4 cellular contexts compared by ENCODE assay signal in the genomic region with DNA sequence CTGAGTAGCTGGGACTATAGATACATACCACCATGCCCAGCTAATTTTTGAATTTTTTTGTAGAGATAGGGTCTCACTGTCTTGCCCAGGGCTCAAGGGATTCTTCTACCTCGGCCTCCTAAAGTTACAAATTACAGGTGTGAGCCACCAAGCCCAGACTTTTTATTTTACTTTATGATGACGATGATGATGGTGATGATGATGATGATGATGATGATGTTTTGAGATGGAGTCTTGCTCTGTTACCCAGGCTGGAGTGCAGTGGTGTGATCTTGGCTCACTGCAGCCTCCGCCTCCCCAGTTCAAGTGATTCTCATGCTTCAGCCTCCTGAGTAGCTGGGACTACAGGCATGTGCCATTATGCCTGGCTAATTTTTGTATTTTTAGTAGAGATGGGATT. TPM values are rescaled to one million over a fixed set of nuclear protein-coding genes. Genes with fewer than 3 reads are reported as not detected.
"Had no signal": no experiment of that assay in that cellular context is flagged by ENCODE, and none has a peak within 500 bp of the region (broad histone marks: within the 10 kb centered on the region; RNA-seq: fewer than 3 reads in every experiment).

No MANE protein-coding gene starts in this region.

RNA-seq across cellular contexts. Expression of a gene that starts 27.5 kb away (rescaled TPM):
- total RNA-seq: M059J, MCF 10A, NCI-H460 had no signal

RNA-seq across cellular contexts. Expression of a gene that starts 40.5 kb away (rescaled TPM):
- total RNA-seq: LHCN-M2, M059J had no signal
